ENCODE assay signal across 1 cellular context in the genomic region with DNA sequence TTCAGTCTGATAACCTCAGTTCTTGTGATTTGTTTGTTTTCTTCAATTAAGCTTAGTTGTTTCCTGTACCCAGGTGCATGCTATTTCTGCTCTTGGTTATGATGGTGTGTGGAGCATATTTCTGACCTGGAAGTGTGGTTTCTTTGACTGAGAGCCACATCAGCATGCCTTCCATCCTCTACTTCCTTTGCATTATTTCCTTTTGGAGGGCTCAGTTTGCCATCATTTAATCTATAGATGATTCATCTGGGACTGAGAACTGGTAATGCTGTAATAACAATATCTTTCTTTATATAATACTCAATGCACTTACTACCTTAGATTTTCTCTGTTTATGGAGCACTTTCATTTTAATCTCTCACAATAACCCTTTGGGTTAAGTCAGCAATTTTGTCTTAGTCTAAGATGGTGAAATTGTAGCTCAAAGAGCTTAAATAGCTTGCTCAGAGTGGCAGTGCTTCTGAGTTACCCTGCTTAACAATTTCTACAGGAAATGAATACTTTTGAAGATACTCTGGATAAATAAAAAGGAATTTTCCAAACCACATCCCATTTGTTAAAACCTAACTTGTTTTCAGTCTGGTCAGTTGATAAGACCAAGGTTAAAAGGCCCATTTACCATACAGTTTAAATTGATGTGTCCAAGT.
TF ChIP-seq lines count a peak whose summit lies in the region.

No MANE protein-coding gene starts in this region.

TF ChIP-seq in GM12878, 131 proteins besides CTCF, POLR2A, EP300 and RAD21:
- TF ChIP-seq EED (IDR thresholded peaks at IDR 0.05; ENCODE audit: low read depth): 0 out of 2 replicates have a peak, but pooled peaks have one; percentile 17
- TF ChIP-seq PAX8 (IDR thresholded peaks at IDR 0.05): no peak
